In the genomic region with DNA sequence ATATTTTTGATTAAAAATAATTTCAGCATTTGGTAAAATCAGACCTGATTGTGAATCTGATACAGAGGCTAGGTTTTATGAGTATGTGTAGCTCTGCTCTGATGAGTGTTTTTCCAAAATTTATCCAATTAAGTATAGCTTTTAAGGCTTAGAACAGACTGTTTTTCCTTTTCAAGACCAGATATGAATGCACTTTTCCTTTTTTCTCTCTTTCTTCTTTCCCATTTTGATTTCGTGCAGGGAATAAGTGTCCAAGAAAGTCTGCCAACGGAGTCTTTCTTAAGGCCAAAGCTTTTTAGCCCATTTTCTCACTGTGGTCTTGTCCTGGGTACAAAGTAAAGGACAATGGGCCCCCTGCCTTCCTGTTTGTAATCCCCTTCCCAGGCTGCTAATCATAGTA, we compare ENCODE assay signal across 12 cellular contexts. TPM values are rescaled to one million over a fixed set of nuclear protein-coding genes. Genes with fewer than 3 reads are reported as not detected.
DNase-seq lines count a peak whose midpoint lies in the region; ATAC-seq and TF ChIP-seq lines count a peak whose summit lies in the region.
"Had no signal": no experiment of that assay in that cellular context is flagged by ENCODE, and none has a peak within 500 bp of the region (broad histone marks: within the 10 kb centered on the region; RNA-seq: fewer than 3 reads in every experiment).

No MANE protein-coding gene starts in this region.

- peaks cover 0 to 75% (median 66%) of the 10 kb centered on the region in 4 donors for H3K4me1 ChIP-seq in sigmoid colon

- no peak for DNase-seq in CD4-positive, alpha-beta T cell
- no peak for DNase-seq in glutamatergic neuron
- no peak for DNase-seq in sigmoid colon
- no peak for DNase-seq in cerebellum (ENCODE audit: low spot score)
- no peak for DNase-seq in NCI-H1417 treated with DMSO at 0.1 percent for 48 hours (lab: John Stamatoyannopoulos, UW)
- no peak for DNase-seq in COR-L47 (lab: John Stamatoyannopoulos, UW)
- DNase-seq in HPDE6-E6E7 (ENCODE audit: extremely low spot score) = no peak
- DNase-seq: effector memory CD8-positive, alpha-beta T cell; NCI-H2227 treated with DMSO at 0.1 percent for 48 hours; T1000 had no signal

- peaks cover 4% of the 10 kb centered on the region for H3K27me3 Mint-ChIP-seq in CD4-positive, alpha-beta T cell
- peaks cover 16% of the 10 kb centered on the region for H3K27me3 Mint-ChIP-seq in glutamatergic neuron (ENCODE audit: unreplicated experiment)
- H3K27me3 Mint-ChIP-seq: effector memory CD8-positive, alpha-beta T cell had no signal

- TF ChIP-seq CTCF in CD4-positive, alpha-beta T cell (IDR thresholded peaks at IDR 0.05) = no peak
- no peak for TF ChIP-seq CTCF in VCaP (conservative IDR thresholded peaks at IDR 0.05)
- TF ChIP-seq CTCF in glutamatergic neuron (IDR thresholded peaks at IDR 0.05; ENCODE audit: partially characterized antibody, unreplicated experiment) = no peak
- no peak for TF ChIP-seq CTCF in sigmoid colon (IDR thresholded peaks at IDR 0.05)

- H3K4me3 ChIP-seq in sigmoid colon = no peak overlapping the region
- H3K4me3 ChIP-seq: BLaER1 had no signal

- no peaks in the 10 kb centered on the region for H3K9me3 ChIP-seq in CD4-positive, alpha-beta T cell (ENCODE audit: control insufficient read depth, low read length)
- no peaks in the 10 kb centered on the region for H3K9me3 ChIP-seq in sigmoid colon
- H3K9me3 ChIP-seq: BLaER1 had no signal

- H3K9me3 Mint-ChIP-seq in CD4-positive, alpha-beta T cell = no peaks in the 10 kb centered on the region
- peaks cover 13% of the 10 kb centered on the region for H3K9me3 Mint-ChIP-seq in glutamatergic neuron (ENCODE audit: unreplicated experiment)
- H3K9me3 Mint-ChIP-seq: effector memory CD8-positive, alpha-beta T cell had no signal

- peak overlapping the region; percentile 59 for H3K27ac Mint-ChIP-seq in CD4-positive, alpha-beta T cell
- H3K27ac Mint-ChIP-seq in glutamatergic neuron (ENCODE audit: unreplicated experiment) = peak overlapping the region; percentile 53

- H3K4me1 Mint-ChIP-seq in CD4-positive, alpha-beta T cell (ENCODE audit: low read depth) = peaks cover 59% of the 10 kb centered on the region
- peaks cover 22% of the 10 kb centered on the region for H3K4me1 Mint-ChIP-seq in glutamatergic neuron (ENCODE audit: low read depth, unreplicated experiment)

- H3K4me3 Mint-ChIP-seq in CD4-positive, alpha-beta T cell = peak overlapping the region; percentile 71
- peak overlapping the region; percentile 87 for H3K4me3 Mint-ChIP-seq in glutamatergic neuron (ENCODE audit: unreplicated experiment)

- ATAC-seq in CD4-positive, alpha-beta T cell (ENCODE audit: poor library complexity) = no peak
- ATAC-seq: effector memory CD8-positive, alpha-beta T cell had no signal

- POLR2A ChIA-PET in CD4-positive, alpha-beta T cell (lab: Charles Lee) = interaction anchor here (0.5 kb wide), 1 partner anchor 1928 kb away, joined by 3 read pairs; no protein-coding TSS in a partner anchor

- H3K36me3 Mint-ChIP-seq in CD4-positive, alpha-beta T cell (ENCODE audit: low read depth) = peaks cover 8% of the 10 kb centered on the region
- no peaks in the 10 kb centered on the region for H3K36me3 Mint-ChIP-seq in glutamatergic neuron (ENCODE audit: unreplicated experiment)

- WGBS in sigmoid colon, 2 donors = 83 to 92% methylated on average over 2 of the region's 2 CpGs

- H3K27ac ChIP-seq in CD4-positive, alpha-beta T cell (ENCODE audit: low read depth, low read length) = no peak overlapping the region
- H3K27ac ChIP-seq in VCaP (peak overlapping the region; percentile 32), sigmoid colon (peak overlapping the region; percentile 64 to 100 (median 99))
- H3K27ac ChIP-seq: BLaER1 had no signal

- H3K36me3 ChIP-seq in sigmoid colon = no peaks in the 10 kb centered on the region
- H3K36me3 ChIP-seq: BLaER1 had no signal

- intact Hi-C loops in CD4-positive, alpha-beta T cell (cut with DNase I, micrococcal nuclease) = loop anchor here in 1 of 2 experiments (5.0 kb wide), 3 partner anchors 124 to 284 kb away; a partner anchor contains a TSS
- intact Hi-C loops in sigmoid colon (cut with DNase I) = loop anchor here (5.0 kb wide), 2 partner anchors 39 to 106 kb away; no protein-coding TSS in a partner anchor

- no peak for TF ChIP-seq POLR2A in sigmoid colon (IDR thresholded peaks at IDR 0.05)

- no peaks in the 10 kb centered on the region for H3K27me3 ChIP-seq in CD4-positive, alpha-beta T cell (ENCODE audit: control insufficient read depth, insufficient read depth, low read length)
- H3K27me3 ChIP-seq in sigmoid colon = no peaks in the 10 kb centered on the region
- H3K27me3 ChIP-seq: BLaER1 had no signal

- CTCF ChIA-PET in CD4-positive, alpha-beta T cell (lab: Charles Lee) = no interaction called here

- TF ChIP-seq EP300 in sigmoid colon (IDR thresholded peaks at IDR 0.05) = no peak

RNA-seq across cellular contexts. Expression of a gene that starts 2.8 kb away (rescaled TPM):
- 1 to 10 TPM; 7.9 to 9.7 TPM for total RNA-seq in CD4-positive, alpha-beta T cell
- total RNA-seq in glutamatergic neuron (ENCODE audit: unreplicated experiment) (261 TPM), sigmoid colon (10 to 100 TPM; 46.4 to 78.4 (median 52.8) TPM), cerebellum (264 TPM)
- 10 to 100 TPM in 1 of 3 donors, 1 to 10 TPM in 2; 4.8 to 14.5 (median 5.1) TPM for polyA plus RNA-seq in sigmoid colon

Comparison
In these comparisons a context has a peak if more than half of its experiments do, and no peak if none do; other contexts are left out.
1. RNA of a gene that starts 2.8 kb away (total RNA-seq): 264 TPM in cerebellum (single experiment), 261 TPM in glutamatergic neuron (single experiment) and 46.4 to 78.4 TPM in sigmoid colon; 7.9 to 9.7 TPM in CD4-positive, alpha-beta T cell; every median in the first group is over 4 times any median in the second.